In genomic region chr4:64880557-64880956, GRCh38 we compare ENCODE assay signal across 27 cellular contexts.
"Had no signal": no experiment of that assay in that cellular context is flagged by ENCODE, and none has a peak within 500 bp of the region (broad histone marks: within the 10 kb centered on the region; RNA-seq: fewer than 3 reads in every experiment).

No MANE protein-coding gene starts in this region.

- H3K4me1 ChIP-seq: parathyroid adenoma, prostate gland, right atrium auricular region, right lobe of liver, sigmoid colon, stomach, thyroid gland, tibial nerve, upper lobe of left lung, vagina had no signal

- H3K79me2 ChIP-seq: parathyroid adenoma had no signal

- ATAC-seq: natural killer cell; right lobe of liver; stimulated activated effector memory CD8-positive, alpha-beta T cell treated with anti-CD3 and anti-CD28 coated beads, Interleukin-12 subunit alpha, Interleukin-12 subunit beta, amount 100 ng/mL, for 72 hours; stimulated activated naive B cell treated with anti-CD40 and anti-IgM and Interleukin-4, amounts not matched to agents 10 μg/mL and 1 μg/mL and 100 μg/mL, for 72 hours had no signal

- H3K4me3 ChIP-seq: neural progenitor cell, ovary, prostate gland, right atrium auricular region, right lobe of liver, sigmoid colon, stomach, thoracic aorta, thyroid gland, tibial nerve, upper lobe of left lung, vagina had no signal

- H3K36me3 Mint-ChIP-seq: natural killer cell; neural progenitor cell; stimulated activated effector memory CD8-positive, alpha-beta T cell treated with anti-CD3 and anti-CD28 coated beads, Interleukin-12 subunit alpha, Interleukin-12 subunit beta, amount 100 ng/mL, for 72 hours; stimulated activated naive B cell treated with anti-CD40 and anti-IgM and Interleukin-4, amounts not matched to agents 10 μg/mL and 1 μg/mL and 100 μg/mL, for 72 hours had no signal

- H3K27me3 Mint-ChIP-seq: stimulated activated naive B cell treated with anti-CD40 and anti-IgM and Interleukin-4, amounts not matched to agents 10 μg/mL and 1 μg/mL and 100 μg/mL, for 72 hours; stimulated activated naive CD8-positive, alpha-beta T cell treated with anti-CD3 and anti-CD28 coated beads, Interleukin-15, Interleukin-2, amounts not matched to agents 100 ng/mL and 50 ng/mL, for 24 hours had no signal

- DNase-seq: natural killer cell; occipital lobe; ovary; retina; right lobe of liver; sigmoid colon; small intestine; stimulated activated CD4-positive, alpha-beta T cell treated with anti-CD3 and anti-CD28 coated beads, Interleukin-15, amount 100 ng/mL, for 24 hours; stimulated activated CD4-positive, alpha-beta T cell treated with anti-CD3 and anti-CD28 coated beads, Interleukin-2, amount 100 ng/mL, for 24 hours; stimulated activated CD4-positive, alpha-beta T cell treated with anti-CD3 and anti-CD28 coated beads, Interleukin-2, amount 100 ng/mL, for 48 hours; stimulated activated CD4-positive, alpha-beta T cell treated with anti-CD3 and anti-CD28 coated beads, Interleukin-4, amount 100 ng/mL, for 24 hours; stimulated activated naive B cell treated with anti-CD40 and anti-IgM and Interleukin-4, amounts not matched to agents 10 μg/mL and 1 μg/mL and 100 μg/mL, for 72 hours; stimulated activated naive CD4-positive, alpha-beta T cell treated with Interleukin-2 at 50 U/mL for 16 hours; stomach; thyroid gland; trophoblast cell had no signal

- H3K4me2 ChIP-seq: neural progenitor cell had no signal

- H3K36me3 ChIP-seq: neural progenitor cell, ovary, prostate gland, right atrium auricular region, right lobe of liver, sigmoid colon, stomach, thoracic aorta, thyroid gland, tibial nerve, upper lobe of left lung, vagina had no signal

- H2AFZ ChIP-seq: neural progenitor cell, parathyroid adenoma had no signal

- H3K4me1 Mint-ChIP-seq: natural killer cell; nephron; stimulated activated effector memory CD8-positive, alpha-beta T cell treated with anti-CD3 and anti-CD28 coated beads, Interleukin-12 subunit alpha, Interleukin-12 subunit beta, amount 100 ng/mL, for 72 hours; stimulated activated naive B cell treated with anti-CD40 and anti-IgM and Interleukin-4, amounts not matched to agents 10 μg/mL and 1 μg/mL and 100 μg/mL, for 72 hours had no signal

- H3K9me3 ChIP-seq: ovary, prostate gland, right atrium auricular region, right lobe of liver, sigmoid colon, stomach, thoracic aorta, thyroid gland, tibial nerve, upper lobe of left lung, vagina had no signal

- H3K9ac ChIP-seq: neural progenitor cell, parathyroid adenoma had no signal

- H3K9me3 Mint-ChIP-seq: nephron, neural progenitor cell had no signal

- H3K27ac Mint-ChIP-seq: natural killer cell; nephron; neural progenitor cell; stimulated activated effector memory CD8-positive, alpha-beta T cell treated with anti-CD3 and anti-CD28 coated beads, Interleukin-12 subunit alpha, Interleukin-12 subunit beta, amount 100 ng/mL, for 72 hours; stimulated activated naive B cell treated with anti-CD40 and anti-IgM and Interleukin-4, amounts not matched to agents 10 μg/mL and 1 μg/mL and 100 μg/mL, for 72 hours; stimulated activated naive CD8-positive, alpha-beta T cell treated with anti-CD3 and anti-CD28 coated beads, Interleukin-15, Interleukin-2, amounts not matched to agents 100 ng/mL and 50 ng/mL, for 24 hours had no signal

- H3K27ac ChIP-seq: neural progenitor cell, ovary, parathyroid adenoma, prostate gland, right atrium auricular region, right lobe of liver, sigmoid colon, stomach, thoracic aorta, thyroid gland, tibial nerve, upper lobe of left lung, vagina had no signal

- H3K4me3 Mint-ChIP-seq: natural killer cell; nephron; neural progenitor cell; stimulated activated effector memory CD8-positive, alpha-beta T cell treated with anti-CD3 and anti-CD28 coated beads, Interleukin-12 subunit alpha, Interleukin-12 subunit beta, amount 100 ng/mL, for 72 hours; stimulated activated naive B cell treated with anti-CD40 and anti-IgM and Interleukin-4, amounts not matched to agents 10 μg/mL and 1 μg/mL and 100 μg/mL, for 72 hours; stimulated activated naive CD8-positive, alpha-beta T cell treated with anti-CD3 and anti-CD28 coated beads, Interleukin-15, Interleukin-2, amounts not matched to agents 100 ng/mL and 50 ng/mL, for 24 hours had no signal

- H3K27me3 ChIP-seq: neural progenitor cell, ovary, right atrium auricular region, right lobe of liver, sigmoid colon, stomach, thyroid gland, tibial nerve, upper lobe of left lung, vagina had no signal
